1 cellular context compared by ENCODE assay signal in the genomic region with DNA sequence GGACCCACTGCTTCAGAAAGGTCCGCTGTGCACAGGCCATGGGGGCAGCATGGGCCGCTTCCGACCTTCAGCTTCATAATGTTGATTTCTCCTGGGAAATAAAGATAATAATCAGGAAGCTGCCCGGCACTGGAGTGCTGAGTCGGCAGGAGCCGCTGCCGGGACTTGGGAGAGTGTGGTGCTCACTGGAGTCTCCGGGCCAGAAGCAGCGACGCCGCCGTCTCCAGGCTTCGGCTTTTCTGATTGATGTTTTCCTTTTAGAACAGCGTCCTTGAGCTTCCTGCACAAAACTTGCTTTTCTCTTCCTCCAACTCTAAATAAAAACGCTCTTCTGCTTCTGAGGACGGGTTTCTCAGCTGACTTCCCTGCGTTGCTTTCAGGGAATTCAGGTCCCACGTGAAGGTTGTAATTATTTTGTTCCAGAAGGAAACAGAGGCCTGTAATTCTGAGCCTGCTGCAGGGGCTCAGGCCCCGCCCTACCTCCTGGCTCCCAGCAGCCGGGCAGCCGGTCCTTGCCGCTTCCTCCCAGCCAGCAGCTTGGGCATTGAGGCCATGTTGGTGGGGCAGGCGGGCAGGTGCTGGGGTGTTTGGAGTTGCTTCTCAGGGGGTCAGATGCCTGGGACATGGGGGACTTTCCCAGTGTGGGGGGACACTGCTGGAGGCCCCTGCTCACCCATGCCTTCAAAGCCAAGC.
TF ChIP-seq lines count a peak whose summit lies in the region.

No MANE protein-coding gene starts in this region.

TF ChIP-seq in HEK293, 187 proteins besides CTCF, POLR2A, EP300 and RAD21 (continued from another document):
- TF ChIP-seq ZNF280C (tag by site-specific recombination; IDR thresholded peaks at IDR 0.05) (no peak), ZNF449 (tag by site-specific recombination; IDR thresholded peaks at IDR 0.05) (no peak), ZNF354C (tag by site-specific recombination; IDR thresholded peaks at IDR 0.05; ENCODE audit: borderline replicate concordance, low read depth) (no peak), ZNF114 (tag by site-specific recombination; IDR thresholded peaks at IDR 0.05) (no peak), GFI1B (tag by site-specific recombination; IDR thresholded peaks at IDR 0.05) (no peak), ZNF488 (tag by site-specific recombination; IDR thresholded peaks at IDR 0.05) (no peak), PRDM4 (tag by site-specific recombination; IDR thresholded peaks at IDR 0.05) (no peak), HOXA7 (CRISPR knock-in tag; IDR thresholded peaks at IDR 0.05; ENCODE audit: borderline replicate concordance) (no peak), KLF7 (tag by site-specific recombination; IDR thresholded peaks at IDR 0.05; ENCODE audit: borderline replicate concordance) (no peak), GLIS2 (tag by site-specific recombination; IDR thresholded peaks at IDR 0.05) (peak; percentile 59), ZSCAN16 (tag by site-specific recombination; IDR thresholded peaks at IDR 0.05) (no peak), ZNF830 (tag by site-specific recombination; IDR thresholded peaks at IDR 0.05; ENCODE audit: low read depth) (no peak), ZNF394 (tag by site-specific recombination; IDR thresholded peaks at IDR 0.05; ENCODE audit: borderline replicate concordance) (no peak), ZNF707 (tag by site-specific recombination; IDR thresholded peaks at IDR 0.05) (no peak), ZNF404 (tag by site-specific recombination; IDR thresholded peaks at IDR 0.05) (no peak), ZNF2 (tag by site-specific recombination; IDR thresholded peaks at IDR 0.05) (0 out of 2 replicates have a peak, but pooled peaks have one; percentile 29), SP2 (tag by site-specific recombination; IDR thresholded peaks at IDR 0.05) (peak; percentile 7; the same call in 1 of the 2 replicates), ZNF184 (tag by site-specific recombination; IDR thresholded peaks at IDR 0.05) (no peak), YY1 (tag by site-specific recombination; IDR thresholded peaks at IDR 0.05) (no peak), ZNF302 (tag by site-specific recombination; IDR thresholded peaks at IDR 0.05; ENCODE audit: low read depth) (no peak), ZNF19 (tag by site-specific recombination; IDR thresholded peaks at IDR 0.05; ENCODE audit: low read depth) (no peak), TSHZ1 (tag by site-specific recombination; IDR thresholded peaks at IDR 0.05; ENCODE audit: borderline replicate concordance) (no peak)
